8 cellular contexts compared by ENCODE assay signal in genomic region chr3:170584585-170585007, GRCh38. TPM values are rescaled to one million over a fixed set of nuclear protein-coding genes. Genes with fewer than 3 reads are reported as not detected.
DNase-seq lines count a peak whose midpoint lies in the region; ATAC-seq and TF ChIP-seq lines count a peak whose summit lies in the region.

No MANE protein-coding gene starts in this region.

- peak; percentile 4 for DNase-seq in SHP77 treated with DMSO at 0.1 percent for 48 hours (lab: John Stamatoyannopoulos, UW)
- DNase-seq in SHP77 (lab: John Stamatoyannopoulos, UW) = no peak
- peak; percentile 45 for DNase-seq in NOMO-1 treated with DMSO at 0.1 percent for 48 hours (lab: John Stamatoyannopoulos, UW; ENCODE audit: unreplicated experiment)
- peak; percentile 49 for DNase-seq in activated naive CD4-positive, alpha-beta T cell treated with anti-CD3 and anti-CD28 coated beads, Interleukin-2, amount 50 U/mL, for 16 hours
- DNase-seq in cardiac muscle cell (ENCODE audit: low read depth in 1 of 2, low spot score in 1 of 2) = peak; percentile 76 to 94
- peak; percentile 74 for DNase-seq in pons (ENCODE audit: low spot score)
- DNase-seq in DMS114 treated with DMSO at 0.1 percent for 48 hours (lab: John Stamatoyannopoulos, UW; ENCODE audit: unreplicated experiment) = no peak

- no peaks in the 10 kb centered on the region for H3K4me1 ChIP-seq in cardiac muscle cell (ENCODE audit: low read depth)

- no peak overlapping the region for H3K4me3 ChIP-seq in cardiac muscle cell

- peaks cover 62% of the 10 kb centered on the region for H3K27me3 ChIP-seq in cardiac muscle cell

- H3K27ac ChIP-seq in cardiac muscle cell = no peak overlapping the region

- no peaks in the 10 kb centered on the region for H3K36me3 ChIP-seq in cardiac muscle cell

- TF ChIP-seq CTCF in cardiac muscle cell (IDR thresholded peaks at IDR 0.05; ENCODE audit: low read depth, low read length) = no peak

- H3K9me3 ChIP-seq in cardiac muscle cell (ENCODE audit: low read depth) = no peaks in the 10 kb centered on the region

- ATAC-seq in GM19463 (IDR thresholded peaks at IDR 0.05; ENCODE audit: unreplicated experiment) = no peak

RNA-seq across cellular contexts. Expression of gene SLC7A14, which starts 1.3 kb away (rescaled TPM):
- total RNA-seq in cardiac muscle cell = not detected in 2 replicates
- polyA plus RNA-seq in cardiac muscle cell = not detected in 2 replicates

Comparison
In these comparisons a context has a peak if more than half of its experiments do, and no peak if none do; other contexts are left out.
1. DNase-seq: peak in SHP77 treated with DMSO at 0.1 percent for 48 hours (single experiment), NOMO-1 treated with DMSO at 0.1 percent for 48 hours (single experiment), activated naive CD4-positive, alpha-beta T cell treated with anti-CD3 and anti-CD28 coated beads, Interleukin-2, amount 50 U/mL, for 16 hours (single experiment), cardiac muscle cell (2 of 2) and pons (single experiment); none in SHP77 (0 of 2) and DMS114 treated with DMSO at 0.1 percent for 48 hours (single experiment).